In genomic region chr18:58538604-58539386, GRCh38 we compare ENCODE assay signal across 17 cellular contexts.
DNase-seq lines count a peak whose midpoint lies in the region; ATAC-seq, FAIRE-seq and TF ChIP-seq lines count a peak whose summit lies in the region.
"Had no signal": no experiment of that assay in that cellular context is flagged by ENCODE, and none has a peak within 500 bp of the region (broad histone marks: within the 10 kb centered on the region; RNA-seq: fewer than 3 reads in every experiment).

No MANE protein-coding gene starts in this region.

- POLR2A ChIA-PET in HepG2 (lab: Yijun Ruan, JAX), result interaction anchor here (1.0 to 1.7 kb wide), 5 partner anchors 11 to 133 kb away, joined by 3 to 5 read pairs (median 5); partner anchors contain the start of gene MALT1

- FAIRE-seq in HepG2 (lab: Jason Lieb, UNC), result peak; percentile 71
- FAIRE-seq: H54, urothelium cell line had no signal

- CTCF ChIA-PET in HepG2 (lab: Yijun Ruan, JAX; ENCODE audit: low intra/inter-chr PET ratio, low total read pairs), result no interaction called here

- no peak for TF ChIP-seq CTCF in OCI-LY3 (IDR thresholded peaks at IDR 0.05; ENCODE audit: low read depth, low read length)
- no peak for TF ChIP-seq CTCF in HepG2 (CRISPR knock-in tag; IDR thresholded peaks at IDR 0.05)
- TF ChIP-seq CTCF in type B pancreatic cell (conservative IDR thresholded peaks at IDR 0.05), result no peak
- TF ChIP-seq CTCF in foreskin keratinocyte (conservative IDR thresholded peaks at IDR 0.05), result no peak

- H3K4me2 ChIP-seq in OCI-LY3 (ENCODE audit: low read length) (peak overlapping the region; percentile 1; the same call in 1 of the 2 replicates), HepG2 (ENCODE audit: low read depth, low read length) (peak overlapping the region; percentile 43)
- H3K4me2 ChIP-seq: smooth muscle cell had no signal

- H3K27me3 Mint-ChIP-seq in type B pancreatic cell, result peaks cover 18% of the 10 kb centered on the region

- TF ChIP-seq POLR2A in HepG2 (IDR thresholded peaks at IDR 0.05; ENCODE audit: insufficient read depth in 1 of 2, low read depth in 2 of 2, low read length in 2 of 2), result no peak

- in situ Hi-C loops in HepG2 (cut with HindIII; ENCODE audit: extremely low pct_ligation_motif_present, low pct_unique_long_range_greater_than_20kb), result loop anchor here (25.0 kb wide), 1 partner anchor 524 kb away; no protein-coding TSS in a partner anchor

- no peak overlapping the region for H3K27ac Mint-ChIP-seq in type B pancreatic cell
- H3K27ac Mint-ChIP-seq: WTC11 had no signal

- intact Hi-C loops in right cardiac atrium (cut with DNase I), result loop anchor here in 1 of 4 donors (10.0 kb wide), 1 partner anchor 226 kb away; no protein-coding TSS in a partner anchor
- intact Hi-C loops in left ventricle myocardium superior (cut with micrococcal nuclease), result no loop called here
- intact Hi-C loops in HepG2 (cut with micrococcal nuclease; ENCODE audit: unreplicated experiment), result loop anchor here (1.0 kb wide), 1 partner anchor 133 kb away; the partner anchor contains the start of gene MALT1

- H3K4me3 ChIP-seq in right cardiac atrium (ENCODE audit: low read length) (no peak overlapping the region), OCI-LY3 (ENCODE audit: low read length) (no peak overlapping the region), HepG2 (replicated peaks in 1 of 3; ENCODE audit: insufficient read depth in 1 of 3, low read depth in 2 of 3, low read length in 3 of 3) (peak overlapping the region in 1 of 3 experiments; percentile 9; a peak in 1 of 6 replicates)
- H3K4me3 ChIP-seq: ovary, smooth muscle cell had no signal

- H3K4me1 ChIP-seq in right cardiac atrium (ENCODE audit: control insufficient read depth, insufficient read depth, low read length), result peaks cover 10% of the 10 kb centered on the region
- peaks cover 95% of the 10 kb centered on the region for H3K4me1 ChIP-seq in OCI-LY3 (ENCODE audit: low read length)
- H3K4me1 ChIP-seq in HepG2 (ENCODE audit: insufficient read depth, low read length), result peaks cover 88% of the 10 kb centered on the region
- H3K4me1 ChIP-seq in foreskin keratinocyte, result peaks cover 29% of the 10 kb centered on the region

- no peak for DNase-seq in right cardiac atrium
- DNase-seq in left ventricle myocardium superior, result no peak
- peak; percentile 75 for DNase-seq in HepG2 (ENCODE audit: low spot score)
- DNase-seq in type B pancreatic cell (ENCODE audit: extremely low spot score, unreplicated experiment), result no peak
- DNase-seq in stimulated activated CD4-positive, alpha-beta T cell treated with anti-CD3 and anti-CD28 coated beads, Interleukin-1b, Interleukin-23, amount 100 ng/mL, for 48 hours, result no peak
- no peak for DNase-seq in Ammon's horn (ENCODE audit: low spot score)
- no peak for DNase-seq in foreskin keratinocyte
- DNase-seq: activated gamma-delta T cell; NCI-H2081 treated with DMSO at 0.1 percent for 48 hours; NCI-H82; ovary; stimulated activated naive CD4-positive, alpha-beta T cell had no signal

- TF ChIP-seq EP300 in HepG2 (IDR thresholded peaks at IDR 0.05; ENCODE audit: low read depth in 2 of 2, low read length in 2 of 2) (peak in 1 of 2 experiments; percentile 64; a peak in 2 of 4 replicates), HepG2 (CRISPR knock-in tag; IDR thresholded peaks at IDR 0.05; ENCODE audit: borderline replicate concordance) (no peak)

- H3K9ac ChIP-seq in OCI-LY3 (ENCODE audit: low read length), result no peak overlapping the region
- no peak overlapping the region for H3K9ac ChIP-seq in HepG2 (ENCODE audit: insufficient read depth, low read depth, low read length)

- H3K4me1 Mint-ChIP-seq in type B pancreatic cell (ENCODE audit: unreplicated experiment), result peaks cover 58% of the 10 kb centered on the region

- no peak for TF ChIP-seq RAD21 in HepG2 (CRISPR knock-in tag; IDR thresholded peaks at IDR 0.05)

- H3K27me3 ChIP-seq in right cardiac atrium (ENCODE audit: control insufficient read depth, insufficient read depth) (no peaks in the 10 kb centered on the region), OCI-LY3 (ENCODE audit: low read depth, low read length) (peaks cover 28% of the 10 kb centered on the region), HepG2 (ENCODE audit: control insufficient read depth in 1 of 2, insufficient read depth in 2 of 2, low read length in 2 of 2) (no peaks in the 10 kb centered on the region), foreskin keratinocyte (peaks cover 3% of the 10 kb centered on the region)
- H3K27me3 ChIP-seq: ovary had no signal

- H3K36me3 ChIP-seq in OCI-LY3 (replicated peaks; ENCODE audit: low read depth, low read length) (no peaks in the 10 kb centered on the region), HepG2 (replicated peaks in 1 of 2; ENCODE audit: control insufficient read depth in 1 of 2, insufficient read depth in 2 of 2, low read length in 2 of 2) (no peaks in the 10 kb centered on the region)
- H3K36me3 ChIP-seq: ovary had no signal

- H3K79me2 ChIP-seq in OCI-LY3 (ENCODE audit: low read length) (no peaks in the 10 kb centered on the region), HepG2 (ENCODE audit: insufficient read depth, low read length) (no peaks in the 10 kb centered on the region)

- H3K9me3 Mint-ChIP-seq in type B pancreatic cell, result no peaks in the 10 kb centered on the region
- H3K9me3 Mint-ChIP-seq: WTC11 had no signal

- WGBS in right cardiac atrium, result 45% methylated on average over 3 of the region's 3 CpGs
- WGBS in HepG2 (ENCODE audit: low lambda C conversion rate), result 32% methylated on average over 3 of the region's 3 CpGs

- H3K9me3 ChIP-seq in right cardiac atrium (ENCODE audit: control insufficient read depth, low read length), result no peaks in the 10 kb centered on the region
- no peaks in the 10 kb centered on the region for H3K9me3 ChIP-seq in OCI-LY3 (ENCODE audit: insufficient read depth, low read length)
- H3K9me3 ChIP-seq in HepG2 (ENCODE audit: low read length), result no peaks in the 10 kb centered on the region
- H3K9me3 ChIP-seq: ovary had no signal

- H3K27ac ChIP-seq in right cardiac atrium (ENCODE audit: low read length) (peak overlapping the region; percentile 3), OCI-LY3 (ENCODE audit: low read length) (no peak overlapping the region), HepG2 (ENCODE audit: extremely low read length, insufficient read depth, low read length) (peak overlapping the region; percentile 62), foreskin keratinocyte (no peak overlapping the region)
- H3K27ac ChIP-seq: ovary had no signal

- H2AFZ ChIP-seq in OCI-LY3 (ENCODE audit: low read depth, low read length), result no peak overlapping the region
- no peak overlapping the region for H2AFZ ChIP-seq in HepG2 (ENCODE audit: low read length)

- no peak for ATAC-seq in right cardiac atrium
- no peak for ATAC-seq in left ventricle myocardium superior
- ATAC-seq in HepG2, result peak; percentile 73
- ATAC-seq in foreskin keratinocyte, result no peak
- ATAC-seq: WTC11 had no signal

- no peaks in the 10 kb centered on the region for H3K36me3 Mint-ChIP-seq in type B pancreatic cell
- H3K36me3 Mint-ChIP-seq: WTC11 had no signal

- H3K4me3 Mint-ChIP-seq in type B pancreatic cell, result peak overlapping the region; percentile 44
- H3K4me3 Mint-ChIP-seq: WTC11 had no signal

- no peaks in the 10 kb centered on the region for H4K20me1 ChIP-seq in OCI-LY3 (ENCODE audit: insufficient read depth, low read length)
- no peaks in the 10 kb centered on the region for H4K20me1 ChIP-seq in HepG2 (ENCODE audit: insufficient read depth, low read length)

- BruUV-seq in HepG2 (replicated peaks; lab: Mats Ljungman, UMichigan), result no TSS peak

TF ChIP-seq in HepG2, 621 proteins besides CTCF, POLR2A, EP300 and RAD21 (continues in another document):
- TF ChIP-seq HNF4A (CRISPR knock-in tag; IDR thresholded peaks at IDR 0.05) (peak; percentile 62), ZMYM4 (CRISPR knock-in tag; IDR thresholded peaks at IDR 0.05) (no peak), FOXA3 (CRISPR knock-in tag; IDR thresholded peaks at IDR 0.05) (peak; percentile 32; the same call in 1 of the 2 replicates), FOXK2 (IDR thresholded peaks at IDR 0.05) (no peak), CREM (IDR thresholded peaks at IDR 0.05) (peak; percentile 44; the same call in 1 of the 2 replicates), CREM (CRISPR knock-in tag; IDR thresholded peaks at IDR 0.05) (no peak), NR2F6 (IDR thresholded peaks at IDR 0.05) (0 out of 2 replicates have a peak, but pooled peaks have one; percentile 18), NR2F6 (CRISPR knock-in tag; IDR thresholded peaks at IDR 0.05) (no peak), CEBPG (CRISPR knock-in tag; IDR thresholded peaks at IDR 0.05) (0 out of 2 replicates have a peak, but pooled peaks have one; percentile 26), NFYC (CRISPR knock-in tag; IDR thresholded peaks at IDR 0.05) (peak; percentile 59), ZNF652 (CRISPR knock-in tag; IDR thresholded peaks at IDR 0.05; ENCODE audit: borderline replicate concordance, low read depth) (no peak), HMGXB4 (CRISPR knock-in tag; IDR thresholded peaks at IDR 0.05; ENCODE audit: borderline replicate concordance in 1 of 2, low read depth in 1 of 2) (no peak), HNF1B (CRISPR knock-in tag; IDR thresholded peaks at IDR 0.05) (peak; percentile 59), NCOR1 (IDR thresholded peaks at IDR 0.05; ENCODE audit: borderline replicate concordance, low read length) (peak; percentile 82; the same call in 1 of the 2 replicates)

Comparison
In these comparisons a context has a peak if more than half of its experiments do, and no peak if none do; other contexts are left out.
1. H3K27ac ChIP-seq: peak in right cardiac atrium (single experiment) and HepG2 (single experiment); none in OCI-LY3 (single experiment) and foreskin keratinocyte (single experiment).